Comparison of ENCODE assay signal across 1 cellular context in the genomic region with DNA sequence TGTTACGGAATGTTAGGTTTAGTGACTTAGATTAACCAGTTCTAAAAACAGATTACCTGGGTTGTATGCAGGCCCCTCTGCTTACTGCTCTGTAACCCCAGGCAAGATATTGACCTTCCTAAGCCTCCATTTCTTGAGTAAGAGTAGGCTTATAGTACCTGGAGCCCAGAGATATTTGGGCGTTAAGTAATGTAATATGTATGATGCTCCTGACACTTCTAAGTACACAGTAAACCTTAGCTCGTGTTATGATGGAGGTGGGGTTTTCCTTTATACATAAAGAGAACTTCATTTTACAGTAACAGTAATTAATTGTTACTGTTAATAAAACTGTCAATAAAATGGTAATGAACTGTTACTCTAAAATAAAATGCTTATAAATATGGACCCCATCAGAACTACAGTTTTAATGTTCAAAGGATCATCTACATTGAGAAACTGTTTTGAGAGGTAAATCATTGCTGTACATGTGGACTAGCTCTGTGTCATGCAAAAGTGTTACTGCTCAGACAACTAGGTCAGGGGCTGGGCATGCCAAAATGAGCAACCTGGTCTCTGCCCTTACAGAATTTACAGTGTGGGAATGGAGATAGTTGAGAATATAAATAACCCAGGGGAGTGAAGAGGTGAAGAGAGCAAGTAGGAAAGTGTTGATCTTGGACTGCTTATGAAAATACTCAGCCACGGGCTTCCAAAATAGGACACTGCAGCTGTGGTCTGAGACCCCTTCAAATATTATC.
TF ChIP-seq lines count a peak whose summit lies in the region.

No MANE protein-coding gene starts in this region.

TF ChIP-seq in K562, 482 proteins besides CTCF, POLR2A, EP300 and RAD21:
- TF ChIP-seq RNF2 (IDR thresholded peaks at IDR 0.05): no peak
- TF ChIP-seq TCF7 (IDR thresholded peaks at IDR 0.05; ENCODE audit: borderline replicate concordance): no peak
- TF ChIP-seq CTBP1 (IDR thresholded peaks at IDR 0.05; ENCODE audit: borderline replicate concordance): no peak
- no peak for TF ChIP-seq ZNF354B (CRISPR knock-in tag; IDR thresholded peaks at IDR 0.05)
- no peak for TF ChIP-seq ZNF197 (CRISPR knock-in tag; IDR thresholded peaks at IDR 0.05; ENCODE audit: low read depth)
- TF ChIP-seq, protein P1, sequence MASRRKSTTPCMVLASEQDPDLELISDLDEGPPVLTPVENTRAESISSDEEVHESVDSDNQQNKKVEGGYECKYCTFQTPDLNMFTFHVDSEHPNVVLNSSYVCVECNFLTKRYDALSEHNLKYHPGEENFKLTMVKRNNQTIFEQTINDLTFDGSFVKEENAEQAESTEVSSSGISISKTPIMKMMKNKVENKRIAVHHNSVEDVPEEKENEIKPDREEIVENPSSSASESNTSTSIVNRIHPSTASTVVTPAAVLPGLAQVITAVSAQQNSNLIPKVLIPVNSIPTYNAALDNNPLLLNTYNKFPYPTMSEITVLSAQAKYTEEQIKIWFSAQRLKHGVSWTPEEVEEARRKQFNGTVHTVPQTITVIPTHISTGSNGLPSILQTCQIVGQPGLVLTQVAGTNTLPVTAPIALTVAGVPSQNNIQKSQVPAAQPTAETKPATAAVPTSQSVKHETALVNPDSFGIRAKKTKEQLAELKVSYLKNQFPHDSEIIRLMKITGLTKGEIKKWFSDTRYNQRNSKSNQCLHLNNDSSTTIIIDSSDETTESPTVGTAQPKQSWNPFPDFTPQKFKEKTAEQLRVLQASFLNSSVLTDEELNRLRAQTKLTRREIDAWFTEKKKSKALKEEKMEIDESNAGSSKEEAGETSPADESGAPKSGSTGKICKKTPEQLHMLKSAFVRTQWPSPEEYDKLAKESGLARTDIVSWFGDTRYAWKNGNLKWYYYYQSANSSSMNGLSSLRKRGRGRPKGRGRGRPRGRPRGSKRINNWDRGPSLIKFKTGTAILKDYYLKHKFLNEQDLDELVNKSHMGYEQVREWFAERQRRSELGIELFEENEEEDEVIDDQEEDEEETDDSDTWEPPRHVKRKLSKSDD (conservative IDR thresholded peaks at IDR 0.05; ENCODE audit: low read length): no peak
- no peak for TF ChIP-seq ZNF12 (CRISPR knock-in tag; IDR thresholded peaks at IDR 0.05)
- TF ChIP-seq FOSL1 (tag; conservative IDR thresholded peaks at IDR 0.05): no peak
- TF ChIP-seq SRSF7 (optimal IDR thresholded peaks at IDR 0.05; ENCODE audit: low read depth, low read length): no peak
- TF ChIP-seq SRSF1 (IDR thresholded peaks at IDR 0.05; ENCODE audit: low read depth, low read length): no peak
- no peak for TF ChIP-seq SNRNP70 (optimal IDR thresholded peaks at IDR 0.05; ENCODE audit: low read depth, low read length)
- TF ChIP-seq ESRRA (IDR thresholded peaks at IDR 0.05; ENCODE audit: borderline replicate concordance, low read depth): no peak
- no peak for TF ChIP-seq DACH1 (IDR thresholded peaks at IDR 0.05; ENCODE audit: partially characterized antibody)
- TF ChIP-seq HNRNPUL1 (IDR thresholded peaks at IDR 0.05; ENCODE audit: low read length): no peak
- TF ChIP-seq ZKSCAN1 (IDR thresholded peaks at IDR 0.05; ENCODE audit: low read depth, low read length): no peak
- TF ChIP-seq ETV6 (IDR thresholded peaks at IDR 0.05; ENCODE audit: borderline replicate concordance in 1 of 2, low read depth in 2 of 2, low read length in 1 of 2): no peak
- TF ChIP-seq ETV6 (CRISPR knock-in tag; IDR thresholded peaks at IDR 0.05; ENCODE audit: borderline replicate concordance): no peak
- no peak for TF ChIP-seq ZNF696 (CRISPR knock-in tag; conservative IDR thresholded peaks at IDR 0.05)
- TF ChIP-seq, protein P2, sequence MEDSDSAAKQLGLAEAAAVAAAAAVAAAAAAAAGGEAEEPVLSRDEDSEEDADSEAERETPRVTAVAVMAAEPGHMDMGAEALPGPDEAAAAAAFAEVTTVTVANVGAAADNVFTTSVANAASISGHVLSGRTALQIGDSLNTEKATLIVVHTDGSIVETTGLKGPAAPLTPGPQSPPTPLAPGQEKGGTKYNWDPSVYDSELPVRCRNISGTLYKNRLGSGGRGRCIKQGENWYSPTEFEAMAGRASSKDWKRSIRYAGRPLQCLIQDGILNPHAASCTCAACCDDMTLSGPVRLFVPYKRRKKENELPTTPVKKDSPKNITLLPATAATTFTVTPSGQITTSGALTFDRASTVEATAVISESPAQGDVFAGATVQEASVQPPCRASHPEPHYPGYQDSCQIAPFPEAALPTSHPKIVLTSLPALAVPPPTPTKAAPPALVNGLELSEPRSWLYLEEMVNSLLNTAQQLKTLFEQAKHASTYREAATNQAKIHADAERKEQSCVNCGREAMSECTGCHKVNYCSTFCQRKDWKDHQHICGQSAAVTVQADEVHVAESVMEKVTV (CRISPR knock-in tag; IDR thresholded peaks at IDR 0.05): no peak
- no peak for TF ChIP-seq BRD4 (IDR thresholded peaks at IDR 0.05)
- TF ChIP-seq YBX1 (IDR thresholded peaks at IDR 0.05): no peak
